8 cellular contexts compared by ENCODE assay signal in the genomic region with DNA sequence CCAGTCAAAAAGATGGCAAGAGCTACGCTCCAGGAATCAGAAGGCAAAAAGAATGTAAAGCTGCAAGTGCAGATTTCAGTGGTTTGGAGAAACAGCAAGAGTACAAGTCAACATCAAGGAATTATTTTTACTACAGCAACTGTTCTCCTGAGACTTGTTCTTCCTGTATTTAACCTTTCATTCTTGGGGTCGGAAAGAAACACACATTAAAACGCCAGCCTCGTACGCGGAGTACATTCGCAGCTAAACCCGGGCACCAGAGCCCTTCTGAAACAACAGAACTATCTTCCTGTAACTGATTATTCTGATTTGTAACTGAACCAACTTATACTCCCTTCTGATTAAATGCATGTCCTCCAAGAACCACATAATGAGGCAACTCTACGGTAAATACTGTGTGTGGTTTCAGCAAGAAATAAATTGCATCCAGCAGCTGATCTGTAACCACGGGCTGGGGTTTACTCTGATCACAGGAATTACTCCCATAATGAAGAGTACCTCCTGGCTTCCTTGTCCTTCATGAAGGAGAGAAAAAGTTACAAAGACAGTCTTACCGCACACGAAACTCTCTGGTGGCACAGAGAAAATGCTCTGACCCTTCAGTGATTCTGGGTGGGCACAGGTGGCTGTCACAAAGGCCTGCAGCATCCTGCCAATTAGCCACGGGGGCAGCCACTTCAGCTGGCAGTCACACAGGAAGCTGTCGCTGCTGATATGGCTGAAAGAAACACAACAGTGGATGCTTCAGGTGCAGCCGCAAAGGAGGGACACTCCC.
DNase-seq lines count a peak whose midpoint lies in the region; ATAC-seq lines count a peak whose summit lies in the region.

No MANE protein-coding gene starts in this region.

- H3K27ac Mint-ChIP-seq in stimulated activated naive CD8-positive, alpha-beta T cell treated with anti-CD3 and anti-CD28 coated beads, Interleukin-15, amount 100 ng/mL, for 72 hours: peak overlapping the region; percentile 84 to 86

- H3K4me3 Mint-ChIP-seq in stimulated activated naive CD8-positive, alpha-beta T cell treated with anti-CD3 and anti-CD28 coated beads, Interleukin-15, amount 100 ng/mL, for 72 hours: peak overlapping the region; percentile 63 to 79

- H3K9me3 Mint-ChIP-seq in stimulated activated naive CD8-positive, alpha-beta T cell treated with anti-CD3 and anti-CD28 coated beads, Interleukin-15, amount 100 ng/mL, for 72 hours: peaks cover 0 to 7% of the 10 kb centered on the region in 2 donors

- peaks cover 27% of the 10 kb centered on the region for H3K4me1 Mint-ChIP-seq in stimulated activated naive CD8-positive, alpha-beta T cell treated with anti-CD3 and anti-CD28 coated beads, Interleukin-15, amount 100 ng/mL, for 72 hours

- DNase-seq in DMS79 treated with DMSO at 0.1 percent for 48 hours (lab: John Stamatoyannopoulos, UW): peak; percentile 20
- DNase-seq in DMS79 (lab: John Stamatoyannopoulos, UW): no peak
- DNase-seq in activated T-cell treated with anti-CD3 and anti-CD28 coated beads for 4 hours: peak; percentile 13
- peak; percentile 72 for DNase-seq in cardiac septum (ENCODE audit: low spot score)
- DNase-seq in stimulated activated naive CD8-positive, alpha-beta T cell treated with anti-CD3 and anti-CD28 coated beads, Interleukin-15, amount 100 ng/mL, for 72 hours: peak; percentile 24 to 45
- DNase-seq in cerebellar cortex (ENCODE audit: low spot score): no peak
- DNase-seq in NOMO-1 treated with dmso at 0.1 percent for 144 hours (lab: John Stamatoyannopoulos, UW; ENCODE audit: unreplicated experiment): no peak

- H3K27me3 Mint-ChIP-seq in stimulated activated naive CD8-positive, alpha-beta T cell treated with anti-CD3 and anti-CD28 coated beads, Interleukin-15, amount 100 ng/mL, for 72 hours: no peaks in the 10 kb centered on the region

- ATAC-seq in HG03280 (IDR thresholded peaks at IDR 0.05; ENCODE audit: unreplicated experiment): peak; percentile 66
- ATAC-seq in stimulated activated naive CD8-positive, alpha-beta T cell treated with anti-CD3 and anti-CD28 coated beads, Interleukin-15, amount 100 ng/mL, for 72 hours: peak; percentile 91

- intact Hi-C loops in cardiac septum (cut with DNase I): no loop called here

Comparison
In these comparisons a context has a peak if more than half of its experiments do, and no peak if none do; other contexts are left out.
1. DNase-seq: peak in DMS79 treated with DMSO at 0.1 percent for 48 hours (single experiment), activated T-cell treated with anti-CD3 and anti-CD28 coated beads for 4 hours (single experiment), cardiac septum (single experiment) and stimulated activated naive CD8-positive, alpha-beta T cell treated with anti-CD3 and anti-CD28 coated beads, Interleukin-15, amount 100 ng/mL, for 72 hours (2 of 2); none in DMS79 (single experiment), cerebellar cortex (single experiment) and NOMO-1 treated with dmso at 0.1 percent for 144 hours (single experiment).